ENCODE assay signal across 1 cellular context in the genomic region with DNA sequence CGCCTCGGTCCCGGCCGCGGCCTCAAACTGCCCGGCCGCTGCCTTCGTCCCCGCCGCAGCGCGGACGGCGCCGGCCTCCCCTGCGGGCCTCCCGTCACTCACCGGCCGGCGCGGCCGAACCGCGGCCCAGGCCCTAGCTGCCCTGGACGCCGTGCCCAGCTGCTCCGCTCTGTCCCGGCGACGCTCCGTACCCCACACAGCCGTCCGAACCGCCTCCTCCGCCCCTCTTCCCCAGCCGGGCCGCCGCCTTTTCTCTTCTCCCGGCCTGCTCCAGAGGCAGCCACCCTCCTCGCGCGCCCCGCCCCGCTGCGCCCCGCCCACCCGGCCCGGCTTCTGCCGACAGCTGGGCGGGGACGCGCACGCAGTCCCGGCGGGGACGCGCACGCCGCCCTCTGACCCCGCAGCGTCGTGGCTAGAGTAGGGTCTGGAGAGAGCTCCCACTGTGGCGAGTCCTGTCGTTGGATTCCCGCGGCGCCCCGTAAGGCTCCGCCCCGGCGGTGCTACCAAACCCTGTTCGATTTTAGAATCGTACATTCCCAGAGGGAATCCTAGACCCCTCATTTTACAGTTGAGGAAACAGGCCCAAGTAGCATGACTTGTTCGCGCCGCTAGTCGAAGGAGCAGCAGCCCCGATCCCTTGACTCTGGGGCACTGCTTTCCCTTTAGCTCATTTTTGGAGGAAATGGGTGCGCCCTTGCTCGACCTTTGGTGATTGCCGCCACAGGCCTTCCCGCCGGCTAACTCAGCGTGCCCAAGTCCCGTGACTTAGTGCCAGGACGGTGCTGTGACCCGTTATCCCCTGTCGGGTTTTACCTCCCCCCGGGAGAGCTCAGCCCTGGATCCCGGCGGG.
TF ChIP-seq lines count a peak whose summit lies in the region.

A gene with protein sequence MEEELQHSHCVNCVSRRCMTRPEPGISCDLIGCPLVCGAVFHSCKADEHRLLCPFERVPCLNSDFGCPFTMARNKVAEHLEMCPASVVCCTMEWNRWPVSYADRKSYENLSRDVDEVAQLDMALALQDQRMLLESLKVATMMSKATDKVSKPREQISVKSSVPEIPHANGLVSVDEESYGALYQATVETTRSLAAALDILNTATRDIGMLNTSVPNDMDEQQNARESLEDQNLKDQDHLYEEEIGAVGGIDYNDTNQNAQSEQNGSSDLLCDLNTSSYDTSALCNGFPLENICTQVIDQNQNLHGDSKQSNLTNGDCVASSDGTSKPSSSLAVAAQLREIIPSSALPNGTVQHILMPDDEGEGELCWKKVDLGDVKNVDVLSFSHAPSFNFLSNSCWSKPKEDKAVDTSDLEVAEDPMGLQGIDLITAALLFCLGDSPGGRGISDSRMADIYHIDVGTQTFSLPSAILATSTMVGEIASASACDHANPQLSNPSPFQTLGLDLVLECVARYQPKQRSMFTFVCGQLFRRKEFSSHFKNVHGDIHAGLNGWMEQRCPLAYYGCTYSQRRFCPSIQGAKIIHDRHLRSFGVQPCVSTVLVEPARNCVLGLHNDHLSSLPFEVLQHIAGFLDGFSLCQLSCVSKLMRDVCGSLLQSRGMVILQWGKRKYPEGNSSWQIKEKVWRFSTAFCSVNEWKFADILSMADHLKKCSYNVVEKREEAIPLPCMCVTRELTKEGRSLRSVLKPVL (minus strand): TSS at position 295 of the 850 bp plus-strand sequence. CDS start 8,390 bp downstream, outside the sequence.

TF ChIP-seq in HepG2, 621 proteins besides CTCF, POLR2A, EP300 and RAD21 (continued from another document and continues in another):
- TF ChIP-seq, protein P1, sequence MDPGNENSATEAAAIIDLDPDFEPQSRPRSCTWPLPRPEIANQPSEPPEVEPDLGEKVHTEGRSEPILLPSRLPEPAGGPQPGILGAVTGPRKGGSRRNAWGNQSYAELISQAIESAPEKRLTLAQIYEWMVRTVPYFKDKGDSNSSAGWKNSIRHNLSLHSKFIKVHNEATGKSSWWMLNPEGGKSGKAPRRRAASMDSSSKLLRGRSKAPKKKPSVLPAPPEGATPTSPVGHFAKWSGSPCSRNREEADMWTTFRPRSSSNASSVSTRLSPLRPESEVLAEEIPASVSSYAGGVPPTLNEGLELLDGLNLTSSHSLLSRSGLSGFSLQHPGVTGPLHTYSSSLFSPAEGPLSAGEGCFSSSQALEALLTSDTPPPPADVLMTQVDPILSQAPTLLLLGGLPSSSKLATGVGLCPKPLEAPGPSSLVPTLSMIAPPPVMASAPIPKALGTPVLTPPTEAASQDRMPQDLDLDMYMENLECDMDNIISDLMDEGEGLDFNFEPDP (CRISPR knock-in tag; conservative IDR thresholded peaks at IDR 0.05), result no peak
- peak; percentile 31; the same call in 1 of the 2 replicates for TF ChIP-seq ZNF383 (CRISPR knock-in tag; IDR thresholded peaks at IDR 0.05; ENCODE audit: borderline replicate concordance)
- TF ChIP-seq XBP1 (CRISPR knock-in tag; IDR thresholded peaks at IDR 0.05), result 0 out of 2 replicates have a peak, but pooled peaks have one; percentile 29
- no peak for TF ChIP-seq ZNF326 (CRISPR knock-in tag; IDR thresholded peaks at IDR 0.05; ENCODE audit: borderline replicate concordance)
- TF ChIP-seq, protein P2, sequence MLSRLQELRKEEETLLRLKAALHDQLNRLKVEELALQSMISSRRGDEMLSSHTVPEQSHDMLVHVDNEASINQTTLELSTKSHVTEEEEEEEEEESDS (CRISPR knock-in tag; IDR thresholded peaks at IDR 0.05; ENCODE audit: borderline replicate concordance), result 0 out of 2 replicates have a peak, but pooled peaks have one; percentile 38
- no peak for TF ChIP-seq TAF15 (IDR thresholded peaks at IDR 0.05; ENCODE audit: low read depth, low read length, poor library complexity, severe bottlenecking)
- TF ChIP-seq ZNF224 (CRISPR knock-in tag; IDR thresholded peaks at IDR 0.05), result peak; percentile 85; the same call in 1 of the 2 replicates
- TF ChIP-seq, protein P3, sequence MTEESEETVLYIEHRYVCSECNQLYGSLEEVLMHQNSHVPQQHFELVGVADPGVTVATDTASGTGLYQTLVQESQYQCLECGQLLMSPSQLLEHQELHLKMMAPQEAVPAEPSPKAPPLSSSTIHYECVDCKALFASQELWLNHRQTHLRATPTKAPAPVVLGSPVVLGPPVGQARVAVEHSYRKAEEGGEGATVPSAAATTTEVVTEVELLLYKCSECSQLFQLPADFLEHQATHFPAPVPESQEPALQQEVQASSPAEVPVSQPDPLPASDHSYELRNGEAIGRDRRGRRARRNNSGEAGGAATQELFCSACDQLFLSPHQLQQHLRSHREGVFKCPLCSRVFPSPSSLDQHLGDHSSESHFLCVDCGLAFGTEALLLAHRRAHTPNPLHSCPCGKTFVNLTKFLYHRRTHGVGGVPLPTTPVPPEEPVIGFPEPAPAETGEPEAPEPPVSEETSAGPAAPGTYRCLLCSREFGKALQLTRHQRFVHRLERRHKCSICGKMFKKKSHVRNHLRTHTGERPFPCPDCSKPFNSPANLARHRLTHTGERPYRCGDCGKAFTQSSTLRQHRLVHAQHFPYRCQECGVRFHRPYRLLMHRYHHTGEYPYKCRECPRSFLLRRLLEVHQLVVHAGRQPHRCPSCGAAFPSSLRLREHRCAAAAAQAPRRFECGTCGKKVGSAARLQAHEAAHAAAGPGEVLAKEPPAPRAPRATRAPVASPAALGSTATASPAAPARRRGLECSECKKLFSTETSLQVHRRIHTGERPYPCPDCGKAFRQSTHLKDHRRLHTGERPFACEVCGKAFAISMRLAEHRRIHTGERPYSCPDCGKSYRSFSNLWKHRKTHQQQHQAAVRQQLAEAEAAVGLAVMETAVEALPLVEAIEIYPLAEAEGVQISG (CRISPR knock-in tag; IDR thresholded peaks at IDR 0.05), result peak; percentile 65
- TF ChIP-seq, protein P4, sequence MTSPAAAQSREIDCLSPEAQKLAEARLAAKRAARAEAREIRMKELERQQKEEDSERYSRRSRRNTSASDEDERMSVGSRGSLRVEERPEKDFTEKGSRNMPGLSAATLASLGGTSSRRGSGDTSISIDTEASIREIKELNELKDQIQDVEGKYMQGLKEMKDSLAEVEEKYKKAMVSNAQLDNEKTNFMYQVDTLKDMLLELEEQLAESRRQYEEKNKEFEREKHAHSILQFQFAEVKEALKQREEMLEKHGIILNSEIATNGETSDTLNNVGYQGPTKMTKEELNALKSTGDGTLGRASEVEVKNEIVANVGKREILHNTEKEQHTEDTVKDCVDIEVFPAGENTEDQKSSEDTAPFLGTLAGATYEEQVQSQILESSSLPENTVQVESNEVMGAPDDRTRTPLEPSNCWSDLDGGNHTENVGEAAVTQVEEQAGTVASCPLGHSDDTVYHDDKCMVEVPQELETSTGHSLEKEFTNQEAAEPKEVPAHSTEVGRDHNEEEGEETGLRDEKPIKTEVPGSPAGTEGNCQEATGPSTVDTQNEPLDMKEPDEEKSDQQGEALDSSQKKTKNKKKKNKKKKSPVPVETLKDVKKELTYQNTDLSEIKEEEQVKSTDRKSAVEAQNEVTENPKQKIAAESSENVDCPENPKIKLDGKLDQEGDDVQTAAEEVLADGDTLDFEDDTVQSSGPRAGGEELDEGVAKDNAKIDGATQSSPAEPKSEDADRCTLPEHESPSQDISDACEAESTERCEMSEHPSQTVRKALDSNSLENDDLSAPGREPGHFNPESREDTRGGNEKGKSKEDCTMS (CRISPR knock-in tag; conservative IDR thresholded peaks at IDR 0.05), result no peak
- TF ChIP-seq, protein P5, sequence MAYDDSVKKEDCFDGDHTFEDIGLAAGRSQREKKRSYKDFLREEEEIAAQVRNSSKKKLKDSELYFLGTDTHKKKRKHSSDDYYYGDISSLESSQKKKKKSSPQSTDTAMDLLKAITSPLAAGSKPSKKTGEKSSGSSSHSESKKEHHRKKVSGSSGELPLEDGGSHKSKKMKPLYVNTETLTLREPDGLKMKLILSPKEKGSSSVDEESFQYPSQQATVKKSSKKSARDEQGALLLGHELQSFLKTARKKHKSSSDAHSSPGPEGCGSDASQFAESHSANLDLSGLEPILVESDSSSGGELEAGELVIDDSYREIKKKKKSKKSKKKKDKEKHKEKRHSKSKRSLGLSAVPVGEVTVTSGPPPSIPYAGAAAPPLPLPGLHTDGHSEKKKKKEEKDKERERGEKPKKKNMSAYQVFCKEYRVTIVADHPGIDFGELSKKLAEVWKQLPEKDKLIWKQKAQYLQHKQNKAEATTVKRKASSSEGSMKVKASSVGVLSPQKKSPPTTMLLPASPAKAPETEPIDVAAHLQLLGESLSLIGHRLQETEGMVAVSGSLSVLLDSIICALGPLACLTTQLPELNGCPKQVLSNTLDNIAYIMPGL (CRISPR knock-in tag; IDR thresholded peaks at IDR 0.05; ENCODE audit: borderline replicate concordance in 1 of 2, low read depth in 1 of 2), result peak; percentile 78 to 83; a peak in 3 of 4 replicates
- TF ChIP-seq ZNF781 (CRISPR knock-in tag; IDR thresholded peaks at IDR 0.05; ENCODE audit: borderline replicate concordance, not compliant biosample characterization), result peak; percentile 89
- no peak for TF ChIP-seq NCOA5 (CRISPR knock-in tag; IDR thresholded peaks at IDR 0.05)
- TF ChIP-seq SNAPC2 (CRISPR knock-in tag; IDR thresholded peaks at IDR 0.05), result no peak; the same call in none of the 2 replicates
- peak; percentile 75; the same call in 1 of the 2 replicates for TF ChIP-seq ZZZ3 (CRISPR knock-in tag; IDR thresholded peaks at IDR 0.05; ENCODE audit: borderline replicate concordance)
- peak; percentile 80; the same call in 1 of the 2 replicates for TF ChIP-seq ERF (CRISPR knock-in tag; IDR thresholded peaks at IDR 0.05)
- TF ChIP-seq ZNF431 (CRISPR knock-in tag; IDR thresholded peaks at IDR 0.05; ENCODE audit: borderline replicate concordance, low read depth), result peak; percentile 63; the same call in 1 of the 2 replicates
- no peak for TF ChIP-seq CREB1 (IDR thresholded peaks at IDR 0.05)
- TF ChIP-seq CREB1 (CRISPR knock-in tag; IDR thresholded peaks at IDR 0.05), result no peak
- no peak for TF ChIP-seq NBN (conservative IDR thresholded peaks at IDR 0.05)
- peak; percentile 75 for TF ChIP-seq HDAC2 (CRISPR knock-in tag; IDR thresholded peaks at IDR 0.05)
- TF ChIP-seq, protein P6, sequence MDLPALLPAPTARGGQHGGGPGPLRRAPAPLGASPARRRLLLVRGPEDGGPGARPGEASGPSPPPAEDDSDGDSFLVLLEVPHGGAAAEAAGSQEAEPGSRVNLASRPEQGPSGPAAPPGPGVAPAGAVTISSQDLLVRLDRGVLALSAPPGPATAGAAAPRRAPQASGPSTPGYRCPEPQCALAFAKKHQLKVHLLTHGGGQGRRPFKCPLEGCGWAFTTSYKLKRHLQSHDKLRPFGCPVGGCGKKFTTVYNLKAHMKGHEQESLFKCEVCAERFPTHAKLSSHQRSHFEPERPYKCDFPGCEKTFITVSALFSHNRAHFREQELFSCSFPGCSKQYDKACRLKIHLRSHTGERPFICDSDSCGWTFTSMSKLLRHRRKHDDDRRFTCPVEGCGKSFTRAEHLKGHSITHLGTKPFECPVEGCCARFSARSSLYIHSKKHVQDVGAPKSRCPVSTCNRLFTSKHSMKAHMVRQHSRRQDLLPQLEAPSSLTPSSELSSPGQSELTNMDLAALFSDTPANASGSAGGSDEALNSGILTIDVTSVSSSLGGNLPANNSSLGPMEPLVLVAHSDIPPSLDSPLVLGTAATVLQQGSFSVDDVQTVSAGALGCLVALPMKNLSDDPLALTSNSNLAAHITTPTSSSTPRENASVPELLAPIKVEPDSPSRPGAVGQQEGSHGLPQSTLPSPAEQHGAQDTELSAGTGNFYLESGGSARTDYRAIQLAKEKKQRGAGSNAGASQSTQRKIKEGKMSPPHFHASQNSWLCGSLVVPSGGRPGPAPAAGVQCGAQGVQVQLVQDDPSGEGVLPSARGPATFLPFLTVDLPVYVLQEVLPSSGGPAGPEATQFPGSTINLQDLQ (CRISPR knock-in tag; IDR thresholded peaks at IDR 0.05), result peak; percentile 76; the same call in 1 of the 2 replicates
- peak; percentile 89 for TF ChIP-seq KMT2B (CRISPR knock-in tag; IDR thresholded peaks at IDR 0.05)
- no peak for TF ChIP-seq HNRNPH1 (optimal IDR thresholded peaks at IDR 0.05; ENCODE audit: low read depth, low read length)
- TF ChIP-seq, protein P7, sequence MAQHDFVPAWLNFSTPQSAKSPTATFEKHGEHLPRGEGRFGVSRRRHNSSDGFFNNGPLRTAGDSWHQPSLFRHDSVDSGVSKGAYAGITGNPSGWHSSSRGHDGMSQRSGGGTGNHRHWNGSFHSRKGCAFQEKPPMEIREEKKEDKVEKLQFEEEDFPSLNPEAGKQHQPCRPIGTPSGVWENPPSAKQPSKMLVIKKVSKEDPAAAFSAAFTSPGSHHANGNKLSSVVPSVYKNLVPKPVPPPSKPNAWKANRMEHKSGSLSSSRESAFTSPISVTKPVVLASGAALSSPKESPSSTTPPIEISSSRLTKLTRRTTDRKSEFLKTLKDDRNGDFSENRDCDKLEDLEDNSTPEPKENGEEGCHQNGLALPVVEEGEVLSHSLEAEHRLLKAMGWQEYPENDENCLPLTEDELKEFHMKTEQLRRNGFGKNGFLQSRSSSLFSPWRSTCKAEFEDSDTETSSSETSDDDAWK (CRISPR knock-in tag; IDR thresholded peaks at IDR 0.05), result no peak
- TF ChIP-seq POLR2AphosphoS5 (IDR thresholded peaks at IDR 0.05; ENCODE audit: low read depth, low read length), result peak; percentile 94
- no peak for TF ChIP-seq ZNF12 (CRISPR knock-in tag; IDR thresholded peaks at IDR 0.05)
- no peak for TF ChIP-seq CEBPB (IDR thresholded peaks at IDR 0.05; ENCODE audit: borderline replicate concordance, low read depth, low read length)
- TF ChIP-seq RFXANK (CRISPR knock-in tag; IDR thresholded peaks at IDR 0.05), result peak; percentile 88; the same call in 1 of the 2 replicates
- no peak for TF ChIP-seq FOXK2 (IDR thresholded peaks at IDR 0.05)
- TF ChIP-seq RCOR2 (CRISPR knock-in tag; IDR thresholded peaks at IDR 0.05), result peak; percentile 25; the same call in 1 of the 2 replicates
- peak; percentile 90; the same call in 1 of the 2 replicates for TF ChIP-seq TSC22D2 (CRISPR knock-in tag; IDR thresholded peaks at IDR 0.05; ENCODE audit: borderline replicate concordance)
- peak; percentile 37 for TF ChIP-seq U2AF1 (optimal IDR thresholded peaks at IDR 0.05; ENCODE audit: low read depth, low read length)
- TF ChIP-seq, protein P8, sequence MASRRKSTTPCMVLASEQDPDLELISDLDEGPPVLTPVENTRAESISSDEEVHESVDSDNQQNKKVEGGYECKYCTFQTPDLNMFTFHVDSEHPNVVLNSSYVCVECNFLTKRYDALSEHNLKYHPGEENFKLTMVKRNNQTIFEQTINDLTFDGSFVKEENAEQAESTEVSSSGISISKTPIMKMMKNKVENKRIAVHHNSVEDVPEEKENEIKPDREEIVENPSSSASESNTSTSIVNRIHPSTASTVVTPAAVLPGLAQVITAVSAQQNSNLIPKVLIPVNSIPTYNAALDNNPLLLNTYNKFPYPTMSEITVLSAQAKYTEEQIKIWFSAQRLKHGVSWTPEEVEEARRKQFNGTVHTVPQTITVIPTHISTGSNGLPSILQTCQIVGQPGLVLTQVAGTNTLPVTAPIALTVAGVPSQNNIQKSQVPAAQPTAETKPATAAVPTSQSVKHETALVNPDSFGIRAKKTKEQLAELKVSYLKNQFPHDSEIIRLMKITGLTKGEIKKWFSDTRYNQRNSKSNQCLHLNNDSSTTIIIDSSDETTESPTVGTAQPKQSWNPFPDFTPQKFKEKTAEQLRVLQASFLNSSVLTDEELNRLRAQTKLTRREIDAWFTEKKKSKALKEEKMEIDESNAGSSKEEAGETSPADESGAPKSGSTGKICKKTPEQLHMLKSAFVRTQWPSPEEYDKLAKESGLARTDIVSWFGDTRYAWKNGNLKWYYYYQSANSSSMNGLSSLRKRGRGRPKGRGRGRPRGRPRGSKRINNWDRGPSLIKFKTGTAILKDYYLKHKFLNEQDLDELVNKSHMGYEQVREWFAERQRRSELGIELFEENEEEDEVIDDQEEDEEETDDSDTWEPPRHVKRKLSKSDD (CRISPR knock-in tag; IDR thresholded peaks at IDR 0.05; ENCODE audit: low read depth), result peak; percentile 76
- peak; percentile 70; the same call in 1 of the 2 replicates for TF ChIP-seq ZNF124 (CRISPR knock-in tag; IDR thresholded peaks at IDR 0.05)
